Comparison of ENCODE assay signal across 13 cellular contexts in genomic region chr14:105500036-105500725, GRCh38. TPM values are rescaled to one million over a fixed set of nuclear protein-coding genes. Genes with fewer than 3 reads are reported as not detected.
DNase-seq lines count a peak whose midpoint lies in the region; ATAC-seq and TF ChIP-seq lines count a peak whose summit lies in the region.
"Had no signal": no experiment of that assay in that cellular context is flagged by ENCODE, and none has a peak within 500 bp of the region (broad histone marks: within the 10 kb centered on the region; RNA-seq: fewer than 3 reads in every experiment).

No MANE protein-coding gene starts in this region.

- no peak for TF ChIP-seq POLR2A in heart left ventricle (IDR thresholded peaks at IDR 0.05)
- TF ChIP-seq POLR2A in upper lobe of left lung (IDR thresholded peaks at IDR 0.05): no peak

- no peak overlapping the region for H3K9ac ChIP-seq in mammary epithelial cell (ENCODE audit: insufficient read depth, low read length)
- H3K9ac ChIP-seq: KMS-11 had no signal

- H3K4me3 Mint-ChIP-seq in activated naive CD4-positive, alpha-beta T cell treated with anti-CD3 and anti-CD28 coated beads, Interleukin-2, amount 10 ng/mL, durations not matched to agents 7 days and 5 days: no peak overlapping the region

- DNase-seq in cardiac muscle cell (ENCODE audit: low read depth in 1 of 2, low spot score in 1 of 2): no peak
- no peak for DNase-seq in heart left ventricle
- no peak for DNase-seq in mammary epithelial cell
- peak; percentile 18 to 31 for DNase-seq in left lung
- peak; percentile 6 to 75 for DNase-seq in upper lobe of left lung
- DNase-seq in NCI-H2107 (lab: John Stamatoyannopoulos, UW): no peak
- no peak for DNase-seq in stimulated activated CD4-positive, alpha-beta T cell treated with anti-CD3 and anti-CD28 coated beads, Interleukin-1b, Interleukin-23, amount 100 ng/mL, for 48 hours
- no peak for DNase-seq in activated naive CD4-positive, alpha-beta T cell treated with anti-CD3 and anti-CD28 coated beads, Interleukin-2, amount 10 ng/mL, durations not matched to agents 7 days and 5 days
- DNase-seq: kidney glomerular epithelial cell, NCI-H1930 had no signal

- dilution Hi-C loops in mammary epithelial cell (cut with HindIII; ENCODE audit: low sequenced_read_pairs): no loop called here

- in situ Hi-C loops in mammary epithelial cell (cut with MboI; ENCODE audit: low sequenced_read_pairs in 2 of 2): no loop called here

- no peaks in the 10 kb centered on the region for H3K4me1 Mint-ChIP-seq in activated naive CD4-positive, alpha-beta T cell treated with anti-CD3 and anti-CD28 coated beads, Interleukin-2, amount 10 ng/mL, durations not matched to agents 7 days and 5 days

- no peaks in the 10 kb centered on the region for H3K4me1 ChIP-seq in cardiac muscle cell (ENCODE audit: low read depth)
- peaks cover 0 to 10% (median 0%) of the 10 kb centered on the region in 12 donors for H3K4me1 ChIP-seq in heart left ventricle
- H3K4me1 ChIP-seq in mammary epithelial cell (ENCODE audit: insufficient read depth, low read length): peaks cover 18% of the 10 kb centered on the region
- no peaks in the 10 kb centered on the region for H3K4me1 ChIP-seq in left lung
- no peaks in the 10 kb centered on the region for H3K4me1 ChIP-seq in upper lobe of left lung
- H3K4me1 ChIP-seq: foreskin keratinocyte had no signal

- H3K4me3 ChIP-seq in cardiac muscle cell (no peak overlapping the region), heart left ventricle (no peak overlapping the region), mammary epithelial cell (replicated peaks in 1 of 3; ENCODE audit: insufficient read depth in 1 of 3, low read depth in 2 of 3, low read length in 3 of 3) (no peak overlapping the region), left lung (no peak overlapping the region), upper lobe of left lung (no peak overlapping the region)

- peak overlapping the region; percentile 25 for H2AFZ ChIP-seq in mammary epithelial cell (ENCODE audit: low read depth, low read length)

- no TSS peak for BruUV-seq in mammary epithelial cell (replicated peaks; lab: Mats Ljungman, UMichigan)

- 82 to 86% (median 84%) methylated on average over 20 to 21 of the region's 21 CpGs for WGBS in heart left ventricle, 4 donors
- WGBS in mammary epithelial cell (ENCODE audit: low coverage, missing lambda C conversion rate): 91% methylated on average over 21 of the region's 21 CpGs
- WGBS in upper lobe of left lung, 2 donors: 85 to 88% methylated on average over 18 to 21 of the region's 21 CpGs

- H3K36me3 Mint-ChIP-seq in activated naive CD4-positive, alpha-beta T cell treated with anti-CD3 and anti-CD28 coated beads, Interleukin-2, amount 10 ng/mL, durations not matched to agents 7 days and 5 days: no peaks in the 10 kb centered on the region

- no peaks in the 10 kb centered on the region for H3K36me3 ChIP-seq in cardiac muscle cell
- H3K36me3 ChIP-seq in heart left ventricle: peaks cover 0 to 5% (median 0%) of the 10 kb centered on the region in 9 donors
- no peaks in the 10 kb centered on the region for H3K36me3 ChIP-seq in mammary epithelial cell (ENCODE audit: insufficient read depth, low read length)
- H3K36me3 ChIP-seq in left lung: peaks cover 0 to 22% of the 10 kb centered on the region in 2 donors
- H3K36me3 ChIP-seq in upper lobe of left lung: peaks cover 0 to 7% (median 2%) of the 10 kb centered on the region in 4 donors

- no peak for TF ChIP-seq CTCF in cardiac muscle cell (IDR thresholded peaks at IDR 0.05; ENCODE audit: low read depth, low read length)
- TF ChIP-seq CTCF in heart left ventricle (IDR thresholded peaks at IDR 0.05): no peak
- TF ChIP-seq CTCF in mammary epithelial cell (conservative IDR thresholded peaks at IDR 0.05 in 1 of 2, IDR thresholded peaks at IDR 0.05 in 1 of 2; ENCODE audit: extremely low read depth in 1 of 2, insufficient read depth in 1 of 2, low read depth in 1 of 2, low read length in 2 of 2): no peak
- no peak for TF ChIP-seq CTCF in left lung (IDR thresholded peaks at IDR 0.05)
- TF ChIP-seq CTCF in upper lobe of left lung (IDR thresholded peaks at IDR 0.05): no peak

- no peaks in the 10 kb centered on the region for H3K9me3 Mint-ChIP-seq in activated naive CD4-positive, alpha-beta T cell treated with anti-CD3 and anti-CD28 coated beads, Interleukin-2, amount 10 ng/mL, durations not matched to agents 7 days and 5 days

- no peaks in the 10 kb centered on the region for H4K20me1 ChIP-seq in mammary epithelial cell (ENCODE audit: insufficient read depth, low read length)

- no peak overlapping the region for H3K27ac Mint-ChIP-seq in activated naive CD4-positive, alpha-beta T cell treated with anti-CD3 and anti-CD28 coated beads, Interleukin-2, amount 10 ng/mL, durations not matched to agents 7 days and 5 days

- peak overlapping the region; percentile 26 for H3K4me2 ChIP-seq in mammary epithelial cell (ENCODE audit: insufficient read depth, low read depth, low read length)
- H3K4me2 ChIP-seq: KMS-11 had no signal

- CTCF ChIA-PET in mammary epithelial cell (lab: Charles Lee; ENCODE audit: low non-redundant PET): no interaction called here
- CTCF ChIA-PET in activated naive CD4-positive, alpha-beta T cell treated with anti-CD3 and anti-CD28 coated beads, Interleukin-2, amount 10 ng/mL, durations not matched to agents 7 days and 5 days (lab: Charles Lee): no interaction called here

- H3K27me3 ChIP-seq in cardiac muscle cell: no peaks in the 10 kb centered on the region
- no peaks in the 10 kb centered on the region for H3K27me3 ChIP-seq in heart left ventricle
- no peaks in the 10 kb centered on the region for H3K27me3 ChIP-seq in mammary epithelial cell (ENCODE audit: insufficient read depth, low read length)
- no peaks in the 10 kb centered on the region for H3K27me3 ChIP-seq in left lung
- H3K27me3 ChIP-seq in upper lobe of left lung: no peaks in the 10 kb centered on the region
- H3K27me3 ChIP-seq: foreskin keratinocyte had no signal

- intact Hi-C loops in heart left ventricle (cut with DNase I): no loop called here
- intact Hi-C loops in mammary epithelial cell (cut with micrococcal nuclease): no loop called here
- intact Hi-C loops in left lung (cut with DNase I): no loop called here

- H3K27ac ChIP-seq in cardiac muscle cell (peak overlapping the region; percentile 48), heart left ventricle (no peak overlapping the region), mammary epithelial cell (ENCODE audit: insufficient read depth, low read depth, low read length) (no peak overlapping the region), left lung (no peak overlapping the region), upper lobe of left lung (no peak overlapping the region)
- H3K27ac ChIP-seq: foreskin keratinocyte, KMS-11, neutrophil had no signal

- no peaks in the 10 kb centered on the region for H3K79me2 ChIP-seq in mammary epithelial cell (ENCODE audit: insufficient read depth, low read length)

- no peak for TF ChIP-seq EP300 in upper lobe of left lung (IDR thresholded peaks at IDR 0.05)

- ATAC-seq in heart left ventricle: no peak
- ATAC-seq in left lung: no peak
- no peak for ATAC-seq in upper lobe of left lung (ENCODE audit: low FRiP score in 2 of 2)

- H3K9me3 ChIP-seq in cardiac muscle cell (ENCODE audit: low read depth): no peaks in the 10 kb centered on the region
- no peaks in the 10 kb centered on the region for H3K9me3 ChIP-seq in heart left ventricle
- H3K9me3 ChIP-seq in mammary epithelial cell (replicated peaks; ENCODE audit: insufficient read depth, low read length): no peaks in the 10 kb centered on the region
- H3K9me3 ChIP-seq in left lung: no peaks in the 10 kb centered on the region
- H3K9me3 ChIP-seq in upper lobe of left lung: no peaks in the 10 kb centered on the region
- H3K9me3 ChIP-seq: neutrophil had no signal

- peaks cover 20% of the 10 kb centered on the region for H3K27me3 Mint-ChIP-seq in activated naive CD4-positive, alpha-beta T cell treated with anti-CD3 and anti-CD28 coated beads, Interleukin-2, amount 10 ng/mL, durations not matched to agents 7 days and 5 days

RNA-seq across cellular contexts. Expression of gene TEDC1, which starts 9.1 kb away (rescaled TPM):
- total RNA-seq in cardiac muscle cell (32.0 and 33.0 TPM in 2 replicates), heart left ventricle (10 to 100 TPM in 1 of 9 donors, 1 to 10 TPM in 7, under 1 TPM in 1; 0.94 to 12.4 (median 3.2) TPM), mammary epithelial cell (10 to 100 TPM in 1 of 2 donors, 1 to 10 TPM in 1; 3.5 to 21.3 TPM), left lung (10 to 100 TPM; 12.8 to 16.8 TPM), upper lobe of left lung (10 to 100 TPM; 13.8 to 38.5 (median 17.4) TPM)
- polyA plus RNA-seq in cardiac muscle cell (27.4 and 27.6 TPM in 2 replicates), heart left ventricle (1 to 10 TPM; 4.8 to 6.7 TPM), mammary epithelial cell (12.6 TPM)
- 2.1 TPM for polyA minus RNA-seq in mammary epithelial cell

RNA-seq across cellular contexts. Expression of gene CRIP1, which starts 13.5 kb away (rescaled TPM):
- 46.9 and 51.1 TPM in 2 replicates for total RNA-seq in cardiac muscle cell
- 196 and 203 TPM in 2 replicates for polyA plus RNA-seq in cardiac muscle cell
- total RNA-seq in heart left ventricle: 100 to 1,000 TPM in 1 of 9 donors, 10 to 100 TPM in 8; 12.1 to 195 (median 56.9) TPM
- polyA plus RNA-seq in heart left ventricle: 100 to 1,000 TPM in 1 of 2 donors, 10 to 100 TPM in 1; 81.1 to 109 TPM
- total RNA-seq in mammary epithelial cell: under 1 TPM; 0.50 to 0.59 TPM
- 0.37 TPM for polyA plus RNA-seq in mammary epithelial cell
- not detected for polyA minus RNA-seq in mammary epithelial cell
- 100 to 1,000 TPM; 171 to 281 TPM for total RNA-seq in left lung
- 100 to 1,000 TPM in 4 of 6 donors, 10 to 100 TPM in 2; 26.2 to 425 (median 200) TPM for total RNA-seq in upper lobe of left lung

RNA-seq across cellular contexts. Expression of gene CRIP2, which starts 25.6 kb away (rescaled TPM):
- total RNA-seq in cardiac muscle cell: 804 and 1,173 TPM in 2 replicates
- 1,364 and 1,845 TPM in 2 replicates for polyA plus RNA-seq in cardiac muscle cell
- total RNA-seq in heart left ventricle: 1,000 to 10,000 TPM in 2 of 9 donors, 100 to 1,000 TPM in 7; 695 to 1,715 (median 851) TPM
- polyA plus RNA-seq in heart left ventricle: 1,000 to 10,000 TPM in 1 of 2 donors, 100 to 1,000 TPM in 1; 829 to 1,402 TPM
- total RNA-seq in mammary epithelial cell: 100 to 1,000 TPM in 1 of 2 donors, 10 to 100 TPM in 1; 97.7 to 103 TPM
- 120 TPM for polyA plus RNA-seq in mammary epithelial cell
- polyA minus RNA-seq in mammary epithelial cell: 52.5 TPM
- 100 to 1,000 TPM; 172 to 224 TPM for total RNA-seq in left lung
- total RNA-seq in upper lobe of left lung: 100 to 1,000 TPM in 5 of 6 donors, 10 to 100 TPM in 1; 55.5 to 422 (median 190) TPM

RNA-seq across cellular contexts. Expression of gene TMEM121, which starts 26.2 kb away (rescaled TPM):
- total RNA-seq in cardiac muscle cell (6.8 and 8.8 TPM in 2 replicates), heart left ventricle (1 to 10 TPM; 1.0 to 4.4 (median 2.0) TPM), mammary epithelial cell (1 to 10 TPM; 2.2 to 6.0 TPM), left lung (1 to 10 TPM; 2.4 to 3.0 TPM), upper lobe of left lung (1 to 10 TPM in 4 of 6 donors, under 1 TPM in 1, not detected in 1; 0.69 to 4.6 (median 3.8) TPM)
- polyA plus RNA-seq in cardiac muscle cell (4.4 and 6.4 TPM in 2 replicates), heart left ventricle (1 to 10 TPM; 1.1 to 1.5 TPM), mammary epithelial cell (1.9 TPM)
- not detected for polyA minus RNA-seq in mammary epithelial cell

Comparison
In these comparisons a context has a peak if more than half of its experiments do, and no peak if none do; other contexts are left out.
1. DNase-seq: peak in left lung (2 of 2) and upper lobe of left lung (2 of 2); none in cardiac muscle cell (0 of 2), heart left ventricle (0 of 5), mammary epithelial cell (single experiment), NCI-H2107 (single experiment), stimulated activated CD4-positive, alpha-beta T cell treated with anti-CD3 and anti-CD28 coated beads, Interleukin-1b, Interleukin-23, amount 100 ng/mL, for 48 hours (single experiment) and activated naive CD4-positive, alpha-beta T cell treated with anti-CD3 and anti-CD28 coated beads, Interleukin-2, amount 10 ng/mL, durations not matched to agents 7 days and 5 days (single experiment).
2. RNA of gene CRIP1, which starts 13.5 kb away (total RNA-seq): 26.2 to 425 TPM in upper lobe of left lung, 171 to 281 TPM in left lung, 12.1 to 195 TPM in heart left ventricle and 46.9 to 51.1 TPM in cardiac muscle cell; 0.50 to 0.59 TPM in mammary epithelial cell; every median in the first group is over 4 times any median in the second.